8 cellular contexts compared by ENCODE assay signal in genomic region chrX:103356023-103356798, GRCh38. TPM values are rescaled to one million over a fixed set of nuclear protein-coding genes. Genes with fewer than 3 reads are reported as not detected.
DNase-seq lines count a peak whose midpoint lies in the region; ATAC-seq, FAIRE-seq and TF ChIP-seq lines count a peak whose summit lies in the region.

Gene TCEAL9 (plus strand): TSS chrX:103356506. CDS start chrX:103357685, 1,179 bp downstream.

- peaks cover 22% of the 10 kb centered on the region for H3K79me2 ChIP-seq in astrocyte (ENCODE audit: insufficient read depth, low read length)
- peaks cover 22% of the 10 kb centered on the region for H3K79me2 ChIP-seq in osteoblast (ENCODE audit: insufficient read depth, low read length)

- H4K20me1 ChIP-seq in astrocyte (ENCODE audit: insufficient read depth, low read length) (peaks cover 11% of the 10 kb centered on the region), osteoblast (ENCODE audit: insufficient read depth, low read length) (no peaks in the 10 kb centered on the region)

- in situ Hi-C loops in GM18951 (cut with MboI; ENCODE audit: low sequenced_read_pairs, unreplicated experiment) (no loop called here), KBM-7 (cut with MboI; ENCODE audit: low pct_unique_long_range_greater_than_20kb, low sequenced_read_pairs) (no loop called here)

- TF ChIP-seq CTCF in AG04449 (IDR thresholded peaks at IDR 0.05; ENCODE audit: insufficient read depth, low read length, missing control alignments) (no peak), astrocyte (IDR thresholded peaks at IDR 0.05; ENCODE audit: insufficient read depth, low read depth, low read length) (no peak), osteoblast (IDR thresholded peaks at IDR 0.05; ENCODE audit: extremely low read depth, low read depth, low read length) (no peak)

- H3K27me3 ChIP-seq in astrocyte (ENCODE audit: insufficient read depth, low read length) (no peaks in the 10 kb centered on the region), osteoblast (ENCODE audit: insufficient read depth, low read length) (no peaks in the 10 kb centered on the region)

- peaks cover 2% of the 10 kb centered on the region for H3K36me3 Mint-ChIP-seq in astrocyte (ENCODE audit: low read depth, unreplicated experiment)

- no peaks in the 10 kb centered on the region for H3K4me1 ChIP-seq in astrocyte (ENCODE audit: insufficient read depth, low read length)
- H3K4me1 ChIP-seq in osteoblast (ENCODE audit: insufficient read depth, low read length), result no peaks in the 10 kb centered on the region

- peak within 1 kb of the TSS; percentile 93 for H3K4me2 ChIP-seq in astrocyte (ENCODE audit: low read length)
- H3K4me2 ChIP-seq in osteoblast (ENCODE audit: insufficient read depth, low read length), result peak within 1 kb of the TSS; percentile 52

- ATAC-seq in left ventricle myocardium superior, result peak; percentile 98
- no peak for ATAC-seq in HG02623 (IDR thresholded peaks at IDR 0.05; ENCODE audit: unreplicated experiment)

- no peaks in the 10 kb centered on the region for H3K9me3 Mint-ChIP-seq in astrocyte (ENCODE audit: unreplicated experiment)

- H3K36me3 ChIP-seq in astrocyte (ENCODE audit: insufficient read depth, low read length) (no peaks in the 10 kb centered on the region), osteoblast (ENCODE audit: insufficient read depth, low read length) (no peaks in the 10 kb centered on the region)

- no peaks in the 10 kb centered on the region for H3K27me3 Mint-ChIP-seq in astrocyte (ENCODE audit: low read depth, unreplicated experiment)

- POLR2A ChIA-PET in AG04449 (lab: Yijun Ruan, JAX), result interaction anchor here (0.6 to 0.9 kb wide), 3 partner anchors 21 to 46 kb away, joined by 3 to 6 read pairs (median 3); no protein-coding TSS in a partner anchor

- CTCF ChIA-PET in AG04449 (lab: Yijun Ruan, JAX), result interaction anchor here (0.9 to 2.1 kb wide), 4 partner anchors 9 to 108 kb away, joined by 3 to 12 read pairs (median 6); no protein-coding TSS in a partner anchor

- H3K4me3 ChIP-seq in AG04449 (ENCODE audit: low read depth, low read length), result peak within 1 kb of the TSS; percentile 79
- peak within 1 kb of the TSS; percentile 98 for H3K4me3 ChIP-seq in astrocyte (ENCODE audit: insufficient read depth, low read depth, low read length)
- peak within 1 kb of the TSS; percentile 86 for H3K4me3 ChIP-seq in osteoblast (ENCODE audit: insufficient read depth, low read length)

- H3K4me3 Mint-ChIP-seq in astrocyte (ENCODE audit: unreplicated experiment), result peak within 1 kb of the TSS; percentile 98

- peak; percentile 82 for FAIRE-seq in astrocyte (lab: Jason Lieb, UNC)

- peak within 1 kb of the TSS; percentile 97 for H3K27ac Mint-ChIP-seq in astrocyte (ENCODE audit: unreplicated experiment)

- peak within 1 kb of the TSS; percentile 100 for H3K9ac ChIP-seq in astrocyte (ENCODE audit: low read length)

- peaks cover 8% of the 10 kb centered on the region for H3K4me1 Mint-ChIP-seq in astrocyte (ENCODE audit: low read depth, unreplicated experiment)

- H3K9me3 ChIP-seq in astrocyte (ENCODE audit: insufficient read depth, low read depth, low read length), result no peaks in the 10 kb centered on the region
- H3K9me3 ChIP-seq in osteoblast (ENCODE audit: low read depth, low read length), result no peaks in the 10 kb centered on the region

- intact Hi-C loops in left ventricle myocardium superior (cut with micrococcal nuclease), result no loop called here

- DNase-seq in AG04449 (ENCODE audit: low read depth, low spot score) (no peak), NCI-H2227 treated with DMSO at 0.1 percent for 48 hours (lab: John Stamatoyannopoulos, UW) (peak; percentile 87), astrocyte (ENCODE audit: low read depth) (peak; percentile 74), left ventricle myocardium superior (peak; percentile 56), osteoblast (ENCODE audit: insufficient read length, low spot score, missing footprints) (peak; percentile 69), KBM-7 (no peak)

- TF ChIP-seq POLR2A in GM18951 (IDR thresholded peaks at IDR 0.05; ENCODE audit: extremely low read depth, insufficient read depth, insufficient read length), result peak; percentile 31

- H2AFZ ChIP-seq in astrocyte (ENCODE audit: low read depth, low read length) (peak within 1 kb of the TSS; percentile 72), osteoblast (ENCODE audit: low read length) (peak within 1 kb of the TSS; percentile 83)

- peak within 1 kb of the TSS; percentile 96 for H3K27ac ChIP-seq in astrocyte (ENCODE audit: low read depth, low read length)
- peak within 1 kb of the TSS; percentile 97 for H3K27ac ChIP-seq in osteoblast (ENCODE audit: low read depth, low read length)

RNA-seq across cellular contexts. Expression of gene TCEAL9, which starts in this region (rescaled TPM):
- 69.0 and 70.5 TPM in 2 replicates for total RNA-seq in astrocyte
- total RNA-seq in left ventricle myocardium superior, result 18.4 TPM
- 96.4 and 110 TPM in 2 replicates for total RNA-seq in osteoblast

Comparison
In these comparisons a context has a peak if more than half of its experiments do, and no peak if none do; other contexts are left out.
1. DNase-seq: peak in NCI-H2227 treated with DMSO at 0.1 percent for 48 hours (single experiment), astrocyte (single experiment), left ventricle myocardium superior (single experiment) and osteoblast (single experiment); none in AG04449 (single experiment) and KBM-7 (single experiment).
2. Peak in every context shown above with its lines, with median percentiles within 50 percentile points of each other: H3K4me3 ChIP-seq.